Comparison of ENCODE assay signal across 1 cellular context in the genomic region with DNA sequence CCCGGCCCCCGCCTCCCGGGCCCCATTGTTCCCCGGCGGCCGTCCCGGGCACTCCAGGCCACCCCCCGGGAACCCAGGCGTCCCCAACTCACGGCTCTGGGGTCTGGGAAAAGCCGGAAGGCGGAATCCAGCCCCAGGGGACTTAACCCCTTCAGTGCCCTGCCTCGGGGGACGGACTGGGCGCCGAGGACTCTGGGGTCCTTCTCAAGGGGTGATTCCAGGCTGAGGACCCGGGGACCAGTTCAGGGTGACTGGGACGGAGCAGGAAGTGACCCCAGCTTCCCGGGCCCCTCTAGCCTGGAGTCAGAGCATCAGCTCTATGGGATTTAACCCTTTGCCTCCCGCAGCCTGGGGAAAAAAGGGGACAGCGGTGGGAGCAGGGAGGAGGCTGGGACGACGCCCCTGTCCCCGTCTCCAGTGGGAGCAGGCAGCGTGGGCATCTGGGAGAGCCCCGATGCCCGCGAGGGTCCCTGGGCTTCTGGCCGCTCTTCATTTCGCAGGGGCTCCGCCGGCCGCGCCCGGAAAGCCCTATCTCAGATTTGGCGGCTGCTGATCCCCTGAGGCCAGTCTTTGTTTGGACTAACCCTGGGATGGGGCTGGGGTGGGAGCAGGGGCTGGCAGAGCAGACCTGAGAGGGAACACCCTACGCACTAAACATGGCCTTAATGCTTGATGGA.
TF ChIP-seq lines count a peak whose summit lies in the region.

Gene ZNF629, minus strand, starts transcription at position 270 of the 677 bp plus-strand sequence. CDS start 2,723 bp downstream, outside the sequence.

TF ChIP-seq in K562, 482 proteins besides CTCF, POLR2A, EP300 and RAD21 (continued from another document and continues in another):
- TF ChIP-seq KAT7 (CRISPR knock-in tag; IDR thresholded peaks at IDR 0.05; ENCODE audit: borderline replicate concordance) (0 out of 2 replicates have a peak, but pooled peaks have one; percentile 73), ZNF124 (CRISPR knock-in tag; IDR thresholded peaks at IDR 0.05) (no peak), POLR3A (IDR thresholded peaks at IDR 0.05; ENCODE audit: borderline replicate concordance, extremely low read depth, insufficient read depth, insufficient read length) (no peak), ZNF511 (CRISPR knock-in tag; IDR thresholded peaks at IDR 0.05) (peak; percentile 78; the same call in 1 of the 2 replicates), MNT (conservative IDR thresholded peaks at IDR 0.05) (peak in 1 of 2 experiments; percentile 37; a peak in 1 of 4 replicates), LARP7 (IDR thresholded peaks at IDR 0.05) (no peak), E2F3 (CRISPR knock-in tag; IDR thresholded peaks at IDR 0.05) (0 out of 2 replicates have a peak, but pooled peaks have one; percentile 22), MTA1 (IDR thresholded peaks at IDR 0.05; ENCODE audit: borderline replicate concordance) (peak; percentile 28; the same call in 1 of the 2 replicates), POLR2B (IDR thresholded peaks at IDR 0.05; ENCODE audit: low read depth, partially characterized antibody) (no peak), ZBTB49 (CRISPR knock-in tag; IDR thresholded peaks at IDR 0.05; ENCODE audit: borderline replicate concordance) (no peak), ZC3H8 (IDR thresholded peaks at IDR 0.05) (no peak), ZNF224 (CRISPR knock-in tag; IDR thresholded peaks at IDR 0.05) (no peak), PHB (CRISPR knock-in tag; IDR thresholded peaks at IDR 0.05) (no peak), SPI1 (IDR thresholded peaks at IDR 0.05; ENCODE audit: borderline replicate concordance, low read depth, low read length) (no peak), ATF1 (CRISPR knock-in tag; IDR thresholded peaks at IDR 0.05) (no peak), ATF1 (tag; IDR thresholded peaks at IDR 0.05) (peak; percentile 61; the same call in 1 of the 2 replicates), CC2D1A (IDR thresholded peaks at IDR 0.05) (0 out of 2 replicates have a peak, but pooled peaks have one; percentile 36), HMGXB4 (CRISPR knock-in tag; IDR thresholded peaks at IDR 0.05) (peak; percentile 56; the same call in 1 of the 2 replicates), NUFIP1 (IDR thresholded peaks at IDR 0.05; ENCODE audit: partially characterized antibody) (no peak), NBN (IDR thresholded peaks at IDR 0.05; ENCODE audit: low read depth) (0 out of 2 replicates have a peak, but pooled peaks have one; percentile 22), ETV1 (tag; conservative IDR thresholded peaks at IDR 0.05; ENCODE audit: low read depth) (peak; percentile 80), SIN3A (IDR thresholded peaks at IDR 0.05; ENCODE audit: borderline replicate concordance in 2 of 2, control insufficient read depth in 1 of 2, low read depth in 2 of 2, low read length in 2 of 2) (peak in 1 of 2 experiments; percentile 56; a peak in 1 of 4 replicates), RUNX1 (IDR thresholded peaks at IDR 0.05; ENCODE audit: low read depth) (no peak), SIRT6 (IDR thresholded peaks at IDR 0.05; ENCODE audit: low read depth, low read length) (no peak), POU5F1 (IDR thresholded peaks at IDR 0.05; ENCODE audit: borderline replicate concordance, low read depth, low read length, partially characterized antibody) (no peak), CBX3 (IDR thresholded peaks at IDR 0.05; ENCODE audit: borderline replicate concordance in 1 of 2, low read length in 2 of 2) (no peak), NFRKB (IDR thresholded peaks at IDR 0.05; ENCODE audit: low read depth) (peak; percentile 85), GABPA (tag; conservative IDR thresholded peaks at IDR 0.05; ENCODE audit: low read depth) (peak; percentile 95), CLOCK (CRISPR knock-in tag; IDR thresholded peaks at IDR 0.05; ENCODE audit: borderline replicate concordance) (no peak), NR2C1 (IDR thresholded peaks at IDR 0.05) (peak; percentile 86), NR2C1 (tag; IDR thresholded peaks at IDR 0.05) (peak; percentile 92), ATF2 (CRISPR knock-in tag; IDR thresholded peaks at IDR 0.05) (no peak)
- TF ChIP-seq, protein P1, sequence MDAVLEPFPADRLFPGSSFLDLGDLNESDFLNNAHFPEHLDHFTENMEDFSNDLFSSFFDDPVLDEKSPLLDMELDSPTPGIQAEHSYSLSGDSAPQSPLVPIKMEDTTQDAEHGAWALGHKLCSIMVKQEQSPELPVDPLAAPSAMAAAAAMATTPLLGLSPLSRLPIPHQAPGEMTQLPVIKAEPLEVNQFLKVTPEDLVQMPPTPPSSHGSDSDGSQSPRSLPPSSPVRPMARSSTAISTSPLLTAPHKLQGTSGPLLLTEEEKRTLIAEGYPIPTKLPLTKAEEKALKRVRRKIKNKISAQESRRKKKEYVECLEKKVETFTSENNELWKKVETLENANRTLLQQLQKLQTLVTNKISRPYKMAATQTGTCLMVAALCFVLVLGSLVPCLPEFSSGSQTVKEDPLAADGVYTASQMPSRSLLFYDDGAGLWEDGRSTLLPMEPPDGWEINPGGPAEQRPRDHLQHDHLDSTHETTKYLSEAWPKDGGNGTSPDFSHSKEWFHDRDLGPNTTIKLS (IDR thresholded peaks at IDR 0.05; ENCODE audit: borderline replicate concordance, low read depth) = peak; percentile 55; the same call in 1 of the 2 replicates
- TF ChIP-seq, protein P2, sequence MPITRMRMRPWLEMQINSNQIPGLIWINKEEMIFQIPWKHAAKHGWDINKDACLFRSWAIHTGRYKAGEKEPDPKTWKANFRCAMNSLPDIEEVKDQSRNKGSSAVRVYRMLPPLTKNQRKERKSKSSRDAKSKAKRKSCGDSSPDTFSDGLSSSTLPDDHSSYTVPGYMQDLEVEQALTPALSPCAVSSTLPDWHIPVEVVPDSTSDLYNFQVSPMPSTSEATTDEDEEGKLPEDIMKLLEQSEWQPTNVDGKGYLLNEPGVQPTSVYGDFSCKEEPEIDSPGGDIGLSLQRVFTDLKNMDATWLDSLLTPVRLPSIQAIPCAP (CRISPR knock-in tag; IDR thresholded peaks at IDR 0.05; ENCODE audit: borderline replicate concordance) = no peak
